21 cellular contexts compared by ENCODE assay signal in genomic region chr7:150560486-150560885, GRCh38. TPM values are rescaled to one million over a fixed set of nuclear protein-coding genes. Genes with fewer than 3 reads are reported as not detected.
DNase-seq lines count a peak whose midpoint lies in the region; ATAC-seq, FAIRE-seq and TF ChIP-seq lines count a peak whose summit lies in the region.
"Had no signal": no experiment of that assay in that cellular context is flagged by ENCODE, and none has a peak within 500 bp of the region (broad histone marks: within the 10 kb centered on the region; RNA-seq: fewer than 3 reads in every experiment).

No MANE protein-coding gene starts in this region.

- H3K4me1 ChIP-seq in Loucy (ENCODE audit: insufficient read depth, low read length, poor library complexity, severe bottlenecking) = peaks cover 24% of the 10 kb centered on the region

- no peak overlapping the region for H3K9ac ChIP-seq in Loucy (ENCODE audit: low read depth, low read length, poor library complexity, severe bottlenecking)

- no peak overlapping the region for H3K4me3 ChIP-seq in Loucy (ENCODE audit: low read length, poor library complexity, severe bottlenecking)
- no peak overlapping the region for H3K4me3 ChIP-seq in bronchial epithelial cell (ENCODE audit: low read depth, low read length)

- no peak for FAIRE-seq in bronchial epithelial cell (lab: Jason Lieb, UNC)
- FAIRE-seq: RCC 7860 had no signal

- no peaks in the 10 kb centered on the region for H3K27me3 ChIP-seq in Loucy (ENCODE audit: insufficient read depth, low read length, poor library complexity, severe bottlenecking)
- H3K27me3 ChIP-seq in bronchial epithelial cell (ENCODE audit: control insufficient read depth, insufficient read depth, low read length) = no peaks in the 10 kb centered on the region

- no peaks in the 10 kb centered on the region for H3K79me2 ChIP-seq in Loucy (ENCODE audit: insufficient read depth, low read length)

- H3K9me2 ChIP-seq in Loucy (replicated peaks; ENCODE audit: low read depth, low read length) = no peaks in the 10 kb centered on the region

- peak overlapping the region; percentile 76 for H3K27ac Mint-ChIP-seq in activated naive CD8-positive, alpha-beta T cell
- no peak overlapping the region for H3K27ac Mint-ChIP-seq in activated naive CD8-positive, alpha-beta T cell treated with anti-CD3 and anti-CD28 coated beads, Interleukin-2, amount 50 U/mL, for 24 hours
- no peak overlapping the region for H3K27ac Mint-ChIP-seq in type B pancreatic cell

- H3K36me3 ChIP-seq in Loucy (ENCODE audit: insufficient read depth, low read length) (peaks cover 8% of the 10 kb centered on the region; the same call in 1 of the 2 replicates), bronchial epithelial cell (ENCODE audit: control insufficient read depth, insufficient read depth, low read length) (no peaks in the 10 kb centered on the region)

- no peak overlapping the region for H3K4me3 Mint-ChIP-seq in activated naive CD8-positive, alpha-beta T cell
- H3K4me3 Mint-ChIP-seq in activated naive CD8-positive, alpha-beta T cell treated with anti-CD3 and anti-CD28 coated beads, Interleukin-2, amount 50 U/mL, for 24 hours = no peak overlapping the region
- H3K4me3 Mint-ChIP-seq in type B pancreatic cell = no peak overlapping the region
- H3K4me3 Mint-ChIP-seq: H9 had no signal

- TF ChIP-seq CTCF in Loucy (conservative IDR thresholded peaks at IDR 0.05; ENCODE audit: low read length) (0 out of 2 replicates have a peak, but pooled peaks have one; percentile 25), bronchial epithelial cell (IDR thresholded peaks at IDR 0.05; ENCODE audit: insufficient read depth, low read length, severe bottlenecking) (peak; percentile 10), type B pancreatic cell (conservative IDR thresholded peaks at IDR 0.05) (no peak)

- H3K4me1 Mint-ChIP-seq in activated naive CD8-positive, alpha-beta T cell (ENCODE audit: low read depth) = peaks cover 74% of the 10 kb centered on the region
- H3K4me1 Mint-ChIP-seq in activated naive CD8-positive, alpha-beta T cell treated with anti-CD3 and anti-CD28 coated beads, Interleukin-2, amount 50 U/mL, for 24 hours = peaks cover 72% of the 10 kb centered on the region
- no peaks in the 10 kb centered on the region for H3K4me1 Mint-ChIP-seq in type B pancreatic cell (ENCODE audit: unreplicated experiment)

- H3K27me3 Mint-ChIP-seq in activated naive CD8-positive, alpha-beta T cell = no peaks in the 10 kb centered on the region
- no peaks in the 10 kb centered on the region for H3K27me3 Mint-ChIP-seq in activated naive CD8-positive, alpha-beta T cell treated with anti-CD3 and anti-CD28 coated beads, Interleukin-2, amount 50 U/mL, for 24 hours
- H3K27me3 Mint-ChIP-seq in type B pancreatic cell = no peaks in the 10 kb centered on the region

- no peak for DNase-seq in activated naive CD8-positive, alpha-beta T cell treated with anti-CD3 and anti-CD28 coated beads, Interleukin-2, amount 50 U/mL, for 24 hours
- no peak for DNase-seq in bronchial epithelial cell (ENCODE audit: low read depth)
- no peak for DNase-seq in NCI-H187 (lab: John Stamatoyannopoulos, UW)
- no peak for DNase-seq in type B pancreatic cell (ENCODE audit: extremely low spot score, unreplicated experiment)
- no peak for DNase-seq in iPS-NIHi11 (ENCODE audit: low spot score)
- DNase-seq: C1 segment of cervical spinal cord, COR-L47, DMS 273 treated with DMSO at 0.1 percent for 48 hours, DND-41, H9, Kasumi-1, MM.1S, NCI-H1092, NCI-H2081 treated with DMSO at 0.1 percent for 48 hours, NCI-H446 treated with DMSO at 0.1 percent for 48 hours had no signal

- peaks cover 7% of the 10 kb centered on the region for H3K9me3 Mint-ChIP-seq in activated naive CD8-positive, alpha-beta T cell (ENCODE audit: low read depth)
- H3K9me3 Mint-ChIP-seq in activated naive CD8-positive, alpha-beta T cell treated with anti-CD3 and anti-CD28 coated beads, Interleukin-2, amount 50 U/mL, for 24 hours = peaks cover 25% of the 10 kb centered on the region
- H3K9me3 Mint-ChIP-seq in type B pancreatic cell = no peaks in the 10 kb centered on the region

- ATAC-seq in activated naive CD8-positive, alpha-beta T cell treated with anti-CD3 and anti-CD28 coated beads, Interleukin-2, amount 50 U/mL, for 24 hours = no peak
- ATAC-seq: Right ventricle myocardium inferior had no signal

- H2AFZ ChIP-seq in Loucy (ENCODE audit: low read length) = no peak overlapping the region

- H4K20me1 ChIP-seq in Loucy (ENCODE audit: insufficient read depth, low read length, poor library complexity, severe bottlenecking) = no peaks in the 10 kb centered on the region

- peaks cover 28% of the 10 kb centered on the region for H3K9me3 ChIP-seq in Loucy (ENCODE audit: insufficient read depth, low read depth, low read length)

- H3K4me2 ChIP-seq in Loucy (ENCODE audit: low read depth, low read length, poor library complexity, severe bottlenecking) = no peak overlapping the region

- H3F3A ChIP-seq in Loucy (ENCODE audit: low read depth) = peaks cover 17% of the 10 kb centered on the region

- H3K36me3 Mint-ChIP-seq in activated naive CD8-positive, alpha-beta T cell = peaks cover 11% of the 10 kb centered on the region
- H3K36me3 Mint-ChIP-seq in activated naive CD8-positive, alpha-beta T cell treated with anti-CD3 and anti-CD28 coated beads, Interleukin-2, amount 50 U/mL, for 24 hours (ENCODE audit: low read depth) = peaks cover 20% of the 10 kb centered on the region
- no peaks in the 10 kb centered on the region for H3K36me3 Mint-ChIP-seq in type B pancreatic cell

RNA-seq across cellular contexts. Expression of gene GIMAP4, which starts 6.7 kb away (rescaled TPM):
- total RNA-seq in bronchial epithelial cell (not detected in 2 replicates), type B pancreatic cell (ENCODE audit: low replicate concordance) (not detected in 2 replicates)
- total RNA-seq: G401, H9, SK-MEL-5 had no signal

RNA-seq across cellular contexts. Expression of gene GIMAP7, which starts 45.8 kb away (rescaled TPM):
- not detected in 2 replicates for total RNA-seq in bronchial epithelial cell
- total RNA-seq in type B pancreatic cell (ENCODE audit: low replicate concordance) = not detected in 2 replicates
- total RNA-seq: G401, H9, SK-MEL-5 had no signal
